Comparison of ENCODE assay signal across 12 cellular contexts in the genomic region with DNA sequence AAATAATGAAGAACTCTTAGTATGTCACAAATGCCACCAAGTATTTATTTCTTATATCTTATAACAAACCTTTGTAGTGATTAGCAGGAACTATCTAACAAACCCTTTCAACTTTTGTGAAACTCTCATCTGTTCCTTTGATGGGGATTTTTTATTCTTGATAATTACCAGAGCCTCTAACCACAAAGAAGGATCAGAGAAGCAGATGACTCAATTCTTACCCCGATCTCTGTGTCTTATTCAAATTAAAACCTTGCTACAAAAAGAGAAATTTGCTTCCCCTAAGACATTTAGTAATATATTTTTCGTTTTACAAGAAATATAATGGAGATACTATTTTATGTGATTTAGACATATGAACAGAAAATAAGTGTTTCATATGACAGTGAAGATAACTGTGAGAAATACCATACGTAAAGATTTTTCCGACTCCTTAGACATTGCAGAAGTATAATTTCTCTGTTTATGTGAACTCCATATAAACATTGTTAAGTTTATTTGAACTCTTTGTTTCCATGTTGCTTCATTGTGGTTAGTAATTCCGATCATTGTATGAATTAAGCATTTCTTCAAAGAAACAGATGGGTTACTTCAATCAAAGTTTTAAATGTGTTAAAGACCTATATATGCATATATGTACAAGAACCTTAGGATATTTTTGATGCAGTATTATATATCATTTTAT.
A peak's percentile ranks its signal among the peaks of the same experiment; 100 is the strongest.
DNase-seq lines count a peak whose midpoint lies in the region; ATAC-seq and TF ChIP-seq lines count a peak whose summit lies in the region.
"Had no signal": no experiment of that assay in that cellular context is flagged by ENCODE, and none has a peak within 500 bp of the region (broad histone marks: within the 10 kb centered on the region; RNA-seq: fewer than 3 reads in every experiment).

No MANE protein-coding gene starts in this region.

- H3K4me3 Mint-ChIP-seq in natural killer cell treated with Interleukin-12 subunit alpha and Interleukin-12 subunit beta and Interleukin-15 and Interleukin-18, amount 100 ng/mL, for 72 hours: peak overlapping the region; percentile 52
- H3K4me3 Mint-ChIP-seq in natural killer cell: no peak overlapping the region
- H3K4me3 Mint-ChIP-seq in progenitor cell of endocrine pancreas (ENCODE audit: low read depth): no peak overlapping the region

- TF ChIP-seq CTCF in natural killer cell (IDR thresholded peaks at IDR 0.05) (no peak), tibial artery (IDR thresholded peaks at IDR 0.05) (no peak), progenitor cell of endocrine pancreas (IDR thresholded peaks at IDR 0.05; ENCODE audit: unreplicated experiment) (no peak)

- H3K4me1 ChIP-seq in tibial artery: no peaks in the 10 kb centered on the region

- no peaks in the 10 kb centered on the region for H3K36me3 ChIP-seq in tibial artery
- H3K36me3 ChIP-seq: BLaER1 treated with 17β-estradiol and CSF1 and Interleukin-3, amounts not matched to agents 10 nM and 100 nM; SJSA1 had no signal

- peaks cover 0 to 9% of the 10 kb centered on the region in 2 donors for H3K4me1 Mint-ChIP-seq in natural killer cell treated with Interleukin-12 subunit alpha and Interleukin-12 subunit beta and Interleukin-15 and Interleukin-18, amount 100 ng/mL, for 72 hours (ENCODE audit: low read depth in 2 of 2)
- H3K4me1 Mint-ChIP-seq in natural killer cell (no peaks in the 10 kb centered on the region), progenitor cell of endocrine pancreas (ENCODE audit: low read depth) (no peaks in the 10 kb centered on the region)

- H3K27ac ChIP-seq in tibial artery: no peak overlapping the region
- H3K27ac ChIP-seq: BLaER1 treated with 17β-estradiol and CSF1 and Interleukin-3, amounts not matched to agents 10 nM and 100 nM; SJSA1 had no signal

- intact Hi-C loops in natural killer cell (cut with micrococcal nuclease) (no loop called here), tibial artery (cut with DNase I; ENCODE audit: low total_unique reads) (no loop called here)

- no peak for DNase-seq in natural killer cell treated with Interleukin-12 subunit alpha and Interleukin-12 subunit beta and Interleukin-15 and Interleukin-18, amount 100 ng/mL, for 72 hours (ENCODE audit: low spot score)
- DNase-seq in natural killer cell (no peak), NAMALWA (ENCODE audit: low spot score) (peak; percentile 21), tibial artery (no peak), NCI-H446 (lab: John Stamatoyannopoulos, UW) (no peak), progenitor cell of endocrine pancreas (ENCODE audit: low spot score, unreplicated experiment) (no peak), NCI-H82 (lab: John Stamatoyannopoulos, UW) (no peak)
- DNase-seq: activated gamma-delta T cell treated with Interleukin-2 at 50 U/mL for 16 hours; stimulated activated naive CD4-positive, alpha-beta T cell treated with Interleukin-2 at 50 U/mL for 16 hours had no signal

- ATAC-seq in natural killer cell treated with Interleukin-12 subunit alpha and Interleukin-12 subunit beta and Interleukin-15 and Interleukin-18, amount 100 ng/mL, for 72 hours: peak; percentile 57 to 81
- ATAC-seq in natural killer cell: no peak
- peak; percentile 94 for ATAC-seq in HG02678 (IDR thresholded peaks at IDR 0.05; ENCODE audit: unreplicated experiment)

- no peaks in the 10 kb centered on the region for H3K9me3 Mint-ChIP-seq in natural killer cell treated with Interleukin-12 subunit alpha and Interleukin-12 subunit beta and Interleukin-15 and Interleukin-18, amount 100 ng/mL, for 72 hours
- H3K9me3 Mint-ChIP-seq in natural killer cell: no peaks in the 10 kb centered on the region
- H3K9me3 Mint-ChIP-seq in progenitor cell of endocrine pancreas (ENCODE audit: low read depth): no peaks in the 10 kb centered on the region

- H3K27me3 Mint-ChIP-seq in natural killer cell treated with Interleukin-12 subunit alpha and Interleukin-12 subunit beta and Interleukin-15 and Interleukin-18, amount 100 ng/mL, for 72 hours: peaks cover 4 to 9% of the 10 kb centered on the region in 2 donors
- H3K27me3 Mint-ChIP-seq in natural killer cell (ENCODE audit: low read depth in 2 of 2) (peaks cover 8 to 10% of the 10 kb centered on the region in 2 donors), progenitor cell of endocrine pancreas (no peaks in the 10 kb centered on the region)

- peaks cover 24% of the 10 kb centered on the region for H3K36me3 Mint-ChIP-seq in natural killer cell treated with Interleukin-12 subunit alpha and Interleukin-12 subunit beta and Interleukin-15 and Interleukin-18, amount 100 ng/mL, for 72 hours
- no peaks in the 10 kb centered on the region for H3K36me3 Mint-ChIP-seq in natural killer cell
- H3K36me3 Mint-ChIP-seq in progenitor cell of endocrine pancreas (ENCODE audit: insufficient read depth): no peaks in the 10 kb centered on the region

- H3K27me3 ChIP-seq in tibial artery: no peaks in the 10 kb centered on the region
- H3K27me3 ChIP-seq: BLaER1 treated with 17β-estradiol and CSF1 and Interleukin-3, amounts not matched to agents 10 nM and 100 nM; SJSA1 had no signal

- no peaks in the 10 kb centered on the region for H3K9me3 ChIP-seq in tibial artery
- H3K9me3 ChIP-seq: SJSA1 had no signal

- peak overlapping the region; percentile 67 to 79 for H3K27ac Mint-ChIP-seq in natural killer cell treated with Interleukin-12 subunit alpha and Interleukin-12 subunit beta and Interleukin-15 and Interleukin-18, amount 100 ng/mL, for 72 hours
- H3K27ac Mint-ChIP-seq in natural killer cell (no peak overlapping the region), progenitor cell of endocrine pancreas (no peak overlapping the region)

- H3K4me3 ChIP-seq in tibial artery: no peak overlapping the region
- H3K4me3 ChIP-seq: BLaER1 treated with 17β-estradiol and CSF1 and Interleukin-3, amounts not matched to agents 10 nM and 100 nM; SJSA1 had no signal

Comparison
In these comparisons a context has a peak if more than half of its experiments do, and no peak if none do; other contexts are left out.
1. ATAC-seq: peak in natural killer cell treated with Interleukin-12 subunit alpha and Interleukin-12 subunit beta and Interleukin-15 and Interleukin-18, amount 100 ng/mL, for 72 hours (2 of 2) and HG02678 (single experiment); none in natural killer cell (0 of 3).
2. H3K27ac Mint-ChIP-seq: peak in natural killer cell treated with Interleukin-12 subunit alpha and Interleukin-12 subunit beta and Interleukin-15 and Interleukin-18, amount 100 ng/mL, for 72 hours (2 of 2); none in natural killer cell (0 of 2) and progenitor cell of endocrine pancreas (single experiment).